ENCODE assay signal across 17 cellular contexts in genomic region chr17:4440690-4441686, GRCh38. TPM values are rescaled to one million over a fixed set of nuclear protein-coding genes. Genes with fewer than 3 reads are reported as not detected.
DNase-seq lines count a peak whose midpoint lies in the region; ATAC-seq and TF ChIP-seq lines count a peak whose summit lies in the region.
"Had no signal": no experiment of that assay in that cellular context is flagged by ENCODE, and none has a peak within 500 bp of the region (broad histone marks: within the 10 kb centered on the region; RNA-seq: fewer than 3 reads in every experiment).

No MANE protein-coding gene starts in this region.

- CTCF ChIA-PET in HEK293 (lab: Yijun Ruan, JAX), result interaction anchor here (0.7 to 1.4 kb wide), 4 partner anchors 10 to 125 kb away, joined by 3 to 6 read pairs (median 3); no protein-coding TSS in a partner anchor

- H3K4me3 ChIP-seq in BLaER1 treated with 17β-estradiol and CSF1 and Interleukin-3, amounts not matched to agents 10 nM and 100 nM, result no peak overlapping the region
- H3K4me3 ChIP-seq in HEK293 (ENCODE audit: low read depth, low read length), result no peak overlapping the region
- H3K4me3 ChIP-seq: gastrocnemius medialis, suprapubic skin had no signal

- in situ Hi-C loops in G401 (cut with HindIII; ENCODE audit: low sequenced_read_pairs), result no loop called here

- DNase-seq in left lobe of liver (ENCODE audit: low spot score) (no peak), G401 (ENCODE audit: low spot score) (no peak)
- DNase-seq: activated CD4-positive, alpha-beta T cell treated with anti-CD3 and anti-CD28 coated beads, Interleukin-2, amount 50 U/mL, for 4 hours; activated T-cell treated with anti-CD3 and anti-CD28 coated beads, Interleukin-2, amount 50 U/mL, for 72 hours; amniotic stem cell; gastrocnemius medialis; GOT3; Karpas-422; SIG-M5; T-helper 9 cell had no signal

- peak overlapping the region in 6 of 11 experiments; percentile 32 to 86 (median 57); a peak in 8 of 22 replicates for H3K27ac ChIP-seq in BLaER1 treated with 17β-estradiol and CSF1 and Interleukin-3, amounts not matched to agents 10 nM and 100 nM
- H3K27ac ChIP-seq in HEK293 (ENCODE audit: extremely low read depth, low read depth, low read length), result no peak overlapping the region
- H3K27ac ChIP-seq: gastrocnemius medialis, neutrophil, suprapubic skin had no signal

- no peaks in the 10 kb centered on the region for H3K9me3 ChIP-seq in BLaER1 treated with 17β-estradiol and CSF1 and Interleukin-3, amounts not matched to agents 10 nM and 100 nM (replicated peaks in 1 of 11)
- H3K9me3 ChIP-seq in HEK293 (ENCODE audit: control insufficient read depth, insufficient read depth, low read depth, low read length), result no peaks in the 10 kb centered on the region
- H3K9me3 ChIP-seq: gastrocnemius medialis, neutrophil, suprapubic skin had no signal

- H3K4me1 ChIP-seq in BLaER1 treated with 17β-estradiol and CSF1 and Interleukin-3, amounts not matched to agents 10 nM and 100 nM, result peaks cover 38 to 60% (median 56%) of the 10 kb centered on the region in 10 experiments
- peaks cover 14% of the 10 kb centered on the region for H3K4me1 ChIP-seq in HEK293 (ENCODE audit: control insufficient read depth, insufficient read depth, low read length)
- H3K4me1 ChIP-seq: gastrocnemius medialis, suprapubic skin had no signal

- ATAC-seq in SK-N-SH treated with all-trans-retinoic acid at 6 μM for 48 hours, result no peak
- ATAC-seq in left lobe of liver, result peak; percentile 20
- ATAC-seq in HG02623 (IDR thresholded peaks at IDR 0.05; ENCODE audit: unreplicated experiment), result no peak
- no peak for ATAC-seq in HG03520 (IDR thresholded peaks at IDR 0.05; ENCODE audit: unreplicated experiment)
- ATAC-seq: activated T-cell treated with anti-CD3 and anti-CD28 coated beads, Interleukin-2, amount 50 U/mL, for 72 hours; gastrocnemius medialis had no signal

- H3K4me2 ChIP-seq in BLaER1 treated with 17β-estradiol and CSF1 and Interleukin-3, amounts not matched to agents 10 nM and 100 nM, result peak overlapping the region in 9 of 11 experiments; percentile 59 to 99 (median 73); a peak in 18 of 22 replicates

- POLR2A ChIA-PET in HEK293 (lab: Yijun Ruan, JAX), result interaction anchor here (0.6 kb wide), 1 partner anchor 34 kb away, joined by 11 read pairs; no protein-coding TSS in a partner anchor

- peak overlapping the region in 5 of 11 experiments; percentile 6 to 39 (median 31); a peak in 3 of 22 replicates for H3K9ac ChIP-seq in BLaER1 treated with 17β-estradiol and CSF1 and Interleukin-3, amounts not matched to agents 10 nM and 100 nM

- no peaks in the 10 kb centered on the region for H3K27me3 ChIP-seq in BLaER1 treated with 17β-estradiol and CSF1 and Interleukin-3, amounts not matched to agents 10 nM and 100 nM
- H3K27me3 ChIP-seq: gastrocnemius medialis, neutrophil, suprapubic skin had no signal

- no peak for TF ChIP-seq CTCF in HEK293 (tag by site-specific recombination; IDR thresholded peaks at IDR 0.05)

- no peaks in the 10 kb centered on the region for H3K36me3 ChIP-seq in BLaER1 treated with 17β-estradiol and CSF1 and Interleukin-3, amounts not matched to agents 10 nM and 100 nM
- H3K36me3 ChIP-seq in HEK293 (ENCODE audit: control insufficient read depth in 2 of 2, insufficient read depth in 1 of 2, low read length in 2 of 2), result no peaks in the 10 kb centered on the region
- H3K36me3 ChIP-seq: gastrocnemius medialis, neutrophil, suprapubic skin had no signal

- H4K20me1 ChIP-seq in BLaER1 treated with 17β-estradiol and CSF1 and Interleukin-3, amounts not matched to agents 10 nM and 100 nM, result no peaks in the 10 kb centered on the region

TF ChIP-seq in HEK293, 187 proteins besides CTCF, POLR2A, EP300 and RAD21 (continues in another document):
- TF ChIP-seq ZNF473 (tag by site-specific recombination; IDR thresholded peaks at IDR 0.05) (no peak), ZNF311 (tag by site-specific recombination; IDR thresholded peaks at IDR 0.05; ENCODE audit: borderline replicate concordance) (no peak), ZNF629 (tag by site-specific recombination; IDR thresholded peaks at IDR 0.05) (no peak), PBX3 (CRISPR knock-in tag; IDR thresholded peaks at IDR 0.05) (no peak), KLF1 (tag by site-specific recombination; IDR thresholded peaks at IDR 0.05) (no peak), IKZF3 (tag by site-specific recombination; IDR thresholded peaks at IDR 0.05) (0 out of 2 replicates have a peak, but pooled peaks have one; percentile 18), ZNF184 (tag by site-specific recombination; IDR thresholded peaks at IDR 0.05) (no peak), GLIS1 (tag by site-specific recombination; IDR thresholded peaks at IDR 0.05) (peak; percentile 46; the same call in 1 of the 2 replicates), ZSCAN30 (tag by site-specific recombination; IDR thresholded peaks at IDR 0.05) (no peak), TCF7L2 (IDR thresholded peaks at IDR 0.05; ENCODE audit: borderline replicate concordance, low read depth, low read length) (peak; percentile 39; the same call in 1 of the 2 replicates), ZNF585B (tag by site-specific recombination; IDR thresholded peaks at IDR 0.05) (no peak), MZF1 (tag by site-specific recombination; IDR thresholded peaks at IDR 0.05; ENCODE audit: borderline replicate concordance) (no peak), GLI2 (tag by site-specific recombination; IDR thresholded peaks at IDR 0.05; ENCODE audit: borderline replicate concordance, low read depth) (no peak), ZNF549 (tag by site-specific recombination; IDR thresholded peaks at IDR 0.05) (no peak), ZNF341 (tag by site-specific recombination; IDR thresholded peaks at IDR 0.05; ENCODE audit: low read depth) (peak; percentile 68), ZIC2 (tag by site-specific recombination; IDR thresholded peaks at IDR 0.05) (peak; percentile 66), ZNF175 (tag by site-specific recombination; IDR thresholded peaks at IDR 0.05) (no peak), ZNF157 (tag by site-specific recombination; IDR thresholded peaks at IDR 0.05) (no peak), ZNF121 (tag by site-specific recombination; IDR thresholded peaks at IDR 0.05) (no peak)

TF ChIP-seq in SK-N-SH treated with all-trans-retinoic acid at 6 μM for 48 hours, 23 proteins besides CTCF, POLR2A, EP300 and RAD21:
- TF ChIP-seq ZNF565 (CRISPR knock-in tag; conservative IDR thresholded peaks at IDR 0.05; ENCODE audit: low read depth) (no peak), ISL1 (CRISPR knock-in tag; IDR thresholded peaks at IDR 0.05) (0 out of 2 replicates have a peak, but pooled peaks have one; percentile 11), TCF4 (CRISPR knock-in tag; IDR thresholded peaks at IDR 0.05; ENCODE audit: borderline replicate concordance) (0 out of 2 replicates have a peak, but pooled peaks have one; percentile 14)

RNA-seq across cellular contexts. Expression of gene SPNS3, which starts 7.2 kb away (rescaled TPM):
- not detected for total RNA-seq in left lobe of liver
- total RNA-seq in G401 (2014; rRNA removed; shearing (Covaris generic)), result 0.12 and 1.2 TPM in 2 replicates
- total RNA-seq: gastrocnemius medialis had no signal

RNA-seq across cellular contexts. Expression of gene SPNS2, which starts 57.7 kb away (rescaled TPM):
- 11.4 TPM for total RNA-seq in left lobe of liver
- 58.1 and 61.5 TPM in 2 replicates for total RNA-seq in G401 (2014; rRNA removed; shearing (Covaris generic))
